21 cellular contexts compared by ENCODE assay signal in the genomic region with DNA sequence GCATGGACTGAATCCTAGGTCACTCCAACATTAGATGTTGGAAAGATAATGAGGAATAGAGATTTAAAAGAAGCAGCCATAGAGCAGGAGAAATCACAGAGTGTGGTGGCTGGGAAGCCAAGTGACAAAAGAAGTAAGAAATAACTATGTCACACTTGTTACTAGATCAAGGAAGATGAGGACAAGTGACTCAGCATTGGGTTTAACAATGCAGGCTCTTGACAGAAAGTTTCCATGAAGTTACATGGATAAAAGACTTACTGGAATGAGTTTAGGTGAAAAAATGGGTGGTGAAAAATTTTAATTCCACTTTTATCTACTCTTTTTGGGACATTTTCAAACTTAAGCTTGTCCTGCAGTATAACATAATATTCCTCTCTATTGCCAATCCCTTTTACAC.
"Had no signal": no experiment of that assay in that cellular context is flagged by ENCODE, and none has a peak within 500 bp of the region (broad histone marks: within the 10 kb centered on the region; RNA-seq: fewer than 3 reads in every experiment).

No MANE protein-coding gene starts in this region.

- H3K36me3 Mint-ChIP-seq: natural killer cell, WTC11 had no signal

- H3K27ac Mint-ChIP-seq: activated CD4-positive, alpha-beta T cell treated with anti-CD3 and anti-CD28 coated beads, Interleukin-2, amount 10 ng/mL, durations not matched to agents 24 days and 14 days; endodermal cell; natural killer cell; WTC11 had no signal

- ATAC-seq: foreskin keratinocyte, left lobe of liver, mucosa of descending colon, natural killer cell, psoas muscle, sciatic nerve, WTC11 had no signal

- H3K4me3 ChIP-seq: esophagus squamous epithelium, mucosa of descending colon, psoas muscle, suprapubic skin, upper lobe of left lung had no signal

- H3K9me3 Mint-ChIP-seq: activated CD4-positive, alpha-beta T cell treated with anti-CD3 and anti-CD28 coated beads, Interleukin-2, amount 10 ng/mL, durations not matched to agents 24 days and 14 days; endodermal cell; WTC11 had no signal

- H3K4me1 Mint-ChIP-seq: endodermal cell, natural killer cell, WTC11 had no signal

- H3K4me3 Mint-ChIP-seq: activated CD4-positive, alpha-beta T cell treated with anti-CD3 and anti-CD28 coated beads, Interleukin-2, amount 10 ng/mL, durations not matched to agents 24 days and 14 days; endodermal cell; natural killer cell; WTC11 had no signal

- H3K27ac ChIP-seq: brain microvascular endothelial cell, esophagus squamous epithelium, foreskin keratinocyte, psoas muscle, suprapubic skin, upper lobe of left lung had no signal

- H3K27me3 Mint-ChIP-seq: activated CD4-positive, alpha-beta T cell treated with anti-CD3 and anti-CD28 coated beads, Interleukin-2, amount 10 ng/mL, durations not matched to agents 24 days and 14 days had no signal

- H3K4me1 ChIP-seq: psoas muscle, upper lobe of left lung had no signal

- DNase-seq: activated CD4-positive, alpha-beta T cell treated with anti-CD3 and anti-CD28 coated beads, Interleukin-2, amount 10 ng/mL, durations not matched to agents 24 days and 14 days; activated CD8-positive, alpha-beta memory T cell treated with anti-CD3 and anti-CD28 coated beads for 24 hours; activated naive CD4-positive, alpha-beta T cell treated with anti-CD3 and anti-CD28 coated beads, Interleukin-2, amount 50 U/mL, for 16 hours; amygdala; brain microvascular endothelial cell; endodermal cell; esophagus squamous epithelium; foreskin keratinocyte; head of caudate nucleus; mammary epithelial cell; mucosa of descending colon; natural killer cell; psoas muscle; stimulated activated CD4-positive, alpha-beta T cell treated with anti-CD3 and anti-CD28 coated beads, Interleukin-2, amount 100 ng/mL, for 24 hours; stimulated activated naive CD4-positive, alpha-beta T cell; T1000; upper lobe of left lung had no signal

- H3K9me3 ChIP-seq: esophagus squamous epithelium, mucosa of descending colon, psoas muscle, suprapubic skin, upper lobe of left lung had no signal
